In genomic region chr20:53748821-53749402, GRCh38 we compare ENCODE assay signal across 10 cellular contexts.
DNase-seq lines count a peak whose midpoint lies in the region; ATAC-seq and TF ChIP-seq lines count a peak whose summit lies in the region.
"Had no signal": no experiment of that assay in that cellular context is flagged by ENCODE, and none has a peak within 500 bp of the region (broad histone marks: within the 10 kb centered on the region; RNA-seq: fewer than 3 reads in every experiment).

No MANE protein-coding gene starts in this region.

- CTCF ChIA-PET in Calu3 (lab: Charles Lee): interaction anchor here (0.6 to 2.1 kb wide), 6 partner anchors 10 to 192 kb away, joined by 3 to 12 read pairs (median 4); no protein-coding TSS in a partner anchor

- H3K4me1 Mint-ChIP-seq in Calu3 (ENCODE audit: low read depth, unreplicated experiment) (peaks cover 52% of the 10 kb centered on the region), endothelial cell (ENCODE audit: unreplicated experiment) (peaks cover 29% of the 10 kb centered on the region)

- H3K9me3 ChIP-seq in adipocyte (ENCODE audit: control insufficient read depth, low read length): no peaks in the 10 kb centered on the region

- peak overlapping the region; percentile 28 for H3K27ac Mint-ChIP-seq in Calu3 (ENCODE audit: unreplicated experiment)
- no peak overlapping the region for H3K27ac Mint-ChIP-seq in endothelial cell (ENCODE audit: unreplicated experiment)

- peaks cover 24% of the 10 kb centered on the region for H3K4me1 ChIP-seq in adipocyte (ENCODE audit: control insufficient read depth, insufficient read depth, low read length)

- no peak for ATAC-seq in GM21529 (IDR thresholded peaks at IDR 0.05; ENCODE audit: unreplicated experiment)

- BruUV-seq in Calu3 (replicated peaks; lab: Mats Ljungman, UMichigan): no TSS peak

- H3K36me3 Mint-ChIP-seq in Calu3 (ENCODE audit: insufficient read depth, unreplicated experiment) (peaks cover 6% of the 10 kb centered on the region), endothelial cell (ENCODE audit: low read depth, unreplicated experiment) (no peaks in the 10 kb centered on the region)

- H3K27me3 ChIP-seq in adipocyte (replicated peaks; ENCODE audit: control insufficient read depth, insufficient read depth, low read length): no peaks in the 10 kb centered on the region

- no peaks in the 10 kb centered on the region for H3K36me3 ChIP-seq in adipocyte (ENCODE audit: control insufficient read depth, insufficient read depth, low read length, severe bottlenecking)

- no peaks in the 10 kb centered on the region for H3K9me3 Mint-ChIP-seq in Calu3 (ENCODE audit: low read depth, unreplicated experiment)
- H3K9me3 Mint-ChIP-seq in endothelial cell (ENCODE audit: unreplicated experiment): no peaks in the 10 kb centered on the region

- H3K9ac ChIP-seq in adipocyte (ENCODE audit: low read length): no peak overlapping the region

- no peak overlapping the region for H3K4me3 ChIP-seq in adipocyte (ENCODE audit: low read length)
- H3K4me3 ChIP-seq: lung had no signal

- no peaks in the 10 kb centered on the region for H3K27me3 Mint-ChIP-seq in Calu3 (ENCODE audit: unreplicated experiment)
- no peaks in the 10 kb centered on the region for H3K27me3 Mint-ChIP-seq in endothelial cell (ENCODE audit: unreplicated experiment)

- intact Hi-C loops in Calu3 (cut with micrococcal nuclease; ENCODE audit: unreplicated experiment): loop anchor here (10.0 kb wide), 1 partner anchor 316 kb away; no protein-coding TSS in a partner anchor

- no peak for TF ChIP-seq CTCF in Calu3 (IDR thresholded peaks at IDR 0.05; ENCODE audit: unreplicated experiment)
- no peak for TF ChIP-seq CTCF in endothelial cell (IDR thresholded peaks at IDR 0.05; ENCODE audit: unreplicated experiment)

- no peak overlapping the region for H3K4me3 Mint-ChIP-seq in Calu3 (ENCODE audit: low read depth, unreplicated experiment)
- H3K4me3 Mint-ChIP-seq in endothelial cell (ENCODE audit: unreplicated experiment): no peak overlapping the region

- DNase-seq in Calu3 (no peak), LHCN-M2 (ENCODE audit: low read depth) (peak; percentile 68), adipocyte (ENCODE audit: low read depth) (peak; percentile 61), myocyte (ENCODE audit: low read depth) (peak; percentile 49), endothelial cell (ENCODE audit: low spot score) (no peak), NCI-H748 treated with DMSO at 0.1 percent for 48 hours (lab: John Stamatoyannopoulos, UW) (no peak), KG1 (lab: John Stamatoyannopoulos, UW) (no peak)
- DNase-seq: NCI-H187 had no signal

Comparison
In these comparisons a context has a peak if more than half of its experiments do, and no peak if none do; other contexts are left out.
1. DNase-seq: peak in LHCN-M2 (single experiment), adipocyte (single experiment) and myocyte (single experiment); none in Calu3 (single experiment), endothelial cell (single experiment), NCI-H748 treated with DMSO at 0.1 percent for 48 hours (single experiment) and KG1 (single experiment).